In the genomic region with DNA sequence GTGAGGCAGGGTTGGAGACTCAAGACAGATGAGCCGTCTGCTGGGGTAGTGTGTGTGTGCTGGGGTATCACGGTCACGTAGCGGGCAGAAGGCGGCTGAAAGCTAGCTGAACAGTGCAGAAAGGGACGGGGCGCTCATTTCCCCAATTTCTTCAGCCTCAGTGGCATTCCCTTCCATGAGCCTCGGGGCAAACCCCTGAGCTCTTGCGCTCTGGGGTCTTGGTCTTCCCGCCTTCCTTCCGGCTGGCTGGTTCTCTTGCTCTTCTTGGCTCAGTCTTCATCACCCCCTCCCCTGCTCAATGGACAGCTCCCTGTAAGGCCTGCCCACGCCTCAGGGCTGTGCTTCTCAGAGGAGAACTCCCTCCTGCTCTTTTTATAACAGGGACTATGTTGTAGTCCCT, we compare ENCODE assay signal across 21 cellular contexts.
"Had no signal": no experiment of that assay in that cellular context is flagged by ENCODE, and none has a peak within 500 bp of the region (broad histone marks: within the 10 kb centered on the region; RNA-seq: fewer than 3 reads in every experiment).

No MANE protein-coding gene starts in this region.

- ATAC-seq: activated CD4-positive, alpha-beta T cell treated with anti-CD3 and anti-CD28 coated beads for 36 hours; foreskin keratinocyte; left lung; naive thymus-derived CD4-positive, alpha-beta T cell had no signal

- H3K27me3 Mint-ChIP-seq: brain had no signal

- H3K27ac Mint-ChIP-seq: activated B cell treated with CpG ODN at 0.5 μM for 24 hours; activated CD4-positive, alpha-beta memory T cell treated with anti-CD3 and anti-CD28 coated beads for 36 hours; activated CD4-positive, alpha-beta T cell treated with anti-CD3 and anti-CD28 coated beads for 36 hours; activated naive CD4-positive, alpha-beta T cell treated with anti-CD3 and anti-CD28 coated beads, Interleukin-2, amount 50 U/mL, for 24 hours; dendritic cell treated with granulocyte-macrophage colony-stimulating factor and Interleukin-4, amounts not matched to agents 40 ng/mL and 50 ng/mL, for 4 days; immature natural killer cell; naive thymus-derived CD4-positive, alpha-beta T cell; progenitor cell of endocrine pancreas; stimulated activated naive CD8-positive, alpha-beta T cell treated with anti-CD3 and anti-CD28 coated beads, Interleukin-15, Interleukin-2, amounts not matched to agents 100 ng/mL and 50 ng/mL, for 24 hours had no signal

- FAIRE-seq: endometrium, urothelium cell line had no signal

- DNase-seq: activated B cell treated with CpG ODN at 0.5 μM for 24 hours; activated CD4-positive, alpha-beta memory T cell treated with anti-CD3 and anti-CD28 coated beads for 36 hours; activated CD4-positive, alpha-beta T cell treated with anti-CD3 and anti-CD28 coated beads for 36 hours; activated gamma-delta T cell treated with Interleukin-2 at 50 U/mL for 16 hours; activated T-cell treated with anti-CD3 and anti-CD28 coated beads for 4 hours; effector CD4-positive, alpha-beta T cell; erythroblast; foreskin keratinocyte; immature natural killer cell; kidney glomerular epithelial cell; naive thymus-derived CD4-positive, alpha-beta T cell; T1000 had no signal

- H3K4me1 Mint-ChIP-seq: activated B cell treated with CpG ODN at 0.5 μM for 24 hours; activated CD4-positive, alpha-beta T cell treated with anti-CD3 and anti-CD28 coated beads for 36 hours; activated naive CD4-positive, alpha-beta T cell treated with anti-CD3 and anti-CD28 coated beads, Interleukin-2, amount 50 U/mL, for 24 hours; immature natural killer cell; naive thymus-derived CD4-positive, alpha-beta T cell had no signal

- H3K36me3 Mint-ChIP-seq: activated CD4-positive, alpha-beta memory T cell treated with anti-CD3 and anti-CD28 coated beads for 36 hours; activated naive CD4-positive, alpha-beta T cell treated with anti-CD3 and anti-CD28 coated beads, Interleukin-2, amount 50 U/mL, for 24 hours; naive thymus-derived CD4-positive, alpha-beta T cell had no signal

- H3K9me3 Mint-ChIP-seq: activated B cell treated with CpG ODN at 0.5 μM for 24 hours; activated CD4-positive, alpha-beta memory T cell treated with anti-CD3 and anti-CD28 coated beads for 36 hours; activated naive CD4-positive, alpha-beta T cell treated with anti-CD3 and anti-CD28 coated beads, Interleukin-2, amount 50 U/mL, for 24 hours; dendritic cell treated with granulocyte-macrophage colony-stimulating factor and Interleukin-4, amounts not matched to agents 40 ng/mL and 50 ng/mL, for 4 days; immature natural killer cell; naive thymus-derived CD4-positive, alpha-beta T cell; stimulated activated naive CD8-positive, alpha-beta T cell treated with anti-CD3 and anti-CD28 coated beads, Interleukin-15, Interleukin-2, amounts not matched to agents 100 ng/mL and 50 ng/mL, for 24 hours; T-helper 1 cell treated with Interleukin-12 subunit alpha and Interleukin-12 subunit beta and Interleukin-4 antibody, amounts not matched to agents 30 μg/mL and 1 μg/mL, for 36 hours had no signal

- H3K4me3 Mint-ChIP-seq: activated B cell treated with CpG ODN at 0.5 μM for 24 hours; activated CD4-positive, alpha-beta memory T cell treated with anti-CD3 and anti-CD28 coated beads for 36 hours; activated CD4-positive, alpha-beta T cell treated with anti-CD3 and anti-CD28 coated beads for 36 hours; activated naive CD4-positive, alpha-beta T cell treated with anti-CD3 and anti-CD28 coated beads, Interleukin-2, amount 50 U/mL, for 24 hours; dendritic cell treated with granulocyte-macrophage colony-stimulating factor and Interleukin-4, amounts not matched to agents 40 ng/mL and 50 ng/mL, for 4 days; immature natural killer cell; naive thymus-derived CD4-positive, alpha-beta T cell; stimulated activated naive CD8-positive, alpha-beta T cell treated with anti-CD3 and anti-CD28 coated beads, Interleukin-15, Interleukin-2, amounts not matched to agents 100 ng/mL and 50 ng/mL, for 24 hours; T-helper 1 cell treated with Interleukin-12 subunit alpha and Interleukin-12 subunit beta and Interleukin-4 antibody, amounts not matched to agents 30 μg/mL and 1 μg/mL, for 36 hours had no signal
